In genomic region chrX:70960728-70961127, GRCh38 we compare ENCODE assay signal across 15 cellular contexts. TPM values are rescaled to one million over a fixed set of nuclear protein-coding genes. Genes with fewer than 3 reads are reported as not detected.
A peak's percentile ranks its signal among the peaks of the same experiment; 100 is the strongest.
DNase-seq lines count a peak whose midpoint lies in the region; ATAC-seq and TF ChIP-seq lines count a peak whose summit lies in the region.
"Had no signal": no experiment of that assay in that cellular context is flagged by ENCODE, and none has a peak within 500 bp of the region (broad histone marks: within the 10 kb centered on the region; RNA-seq: fewer than 3 reads in every experiment).

No MANE protein-coding gene starts in this region.

- H3K36me3 ChIP-seq in A673 (ENCODE audit: insufficient read depth, low read length, poor library complexity, severe bottlenecking) = no peaks in the 10 kb centered on the region
- no peaks in the 10 kb centered on the region for H3K36me3 ChIP-seq in PC-3 (ENCODE audit: low read depth, low read length)

- TF ChIP-seq CTCF in A673 (conservative IDR thresholded peaks at IDR 0.05; ENCODE audit: low read depth, low read length) (peak; percentile 49), GM12873 (IDR thresholded peaks at IDR 0.05; ENCODE audit: insufficient read depth, low read depth, low read length, missing control alignments) (peak; percentile 22), PC-3 (conservative IDR thresholded peaks at IDR 0.05; ENCODE audit: low read depth, low read length) (peak; percentile 43), fibroblast of the aortic adventitia (IDR thresholded peaks at IDR 0.05; ENCODE audit: insufficient read depth, low read length) (no peak)

- CTCF ChIA-PET in A673 (lab: Charles Lee) (no interaction called here), PC-3 (lab: Charles Lee) (no interaction called here)

- no peak overlapping the region for H3K27ac ChIP-seq in A673 (ENCODE audit: low read depth, low read length, poor library complexity, severe bottlenecking)
- H3K27ac ChIP-seq in PC-3 (ENCODE audit: low read length) = no peak overlapping the region
- H3K27ac ChIP-seq: coronary artery had no signal

- H3K79me2 ChIP-seq in PC-3 (ENCODE audit: low read length) = no peaks in the 10 kb centered on the region

- no peak for ATAC-seq in PC-3
- no peak for ATAC-seq in GM18868 (IDR thresholded peaks at IDR 0.05; ENCODE audit: unreplicated experiment)

- DNase-seq in A673 (ENCODE audit: low spot score) (peak; percentile 35), PC-3 (peak; percentile 19), fibroblast of the aortic adventitia (ENCODE audit: low read depth) (peak; percentile 4), NCI-H1436 (lab: John Stamatoyannopoulos, UW) (no peak), NK-92 (lab: John Stamatoyannopoulos, UW; ENCODE audit: unreplicated experiment) (no peak), NCI-H187 treated with DMSO at 0.1 percent for 48 hours (lab: John Stamatoyannopoulos, UW) (no peak)
- DNase-seq: activated CD4-positive, CD25-positive, alpha-beta regulatory T cell treated with anti-CD3 and anti-CD28 coated beads, Interleukin-2, amount 50 U/mL, for 72 hours; activated effector memory CD4-positive, alpha-beta T cell treated with anti-CD3 and anti-CD28 coated beads, Interleukin-2, amount 50 U/mL, for 16 hours; CD4-positive, CD25-positive, alpha-beta regulatory T cell; midbrain; Right ventricle myocardium superior had no signal

- no peaks in the 10 kb centered on the region for H3F3A ChIP-seq in PC-3 (ENCODE audit: low read length, unreplicated experiment)

- intact Hi-C loops in A673 (cut with micrococcal nuclease; ENCODE audit: unreplicated experiment) (loop anchor here (5.0 kb wide), 1 partner anchor 193 kb away; no protein-coding TSS in a partner anchor), PC-3 (cut with micrococcal nuclease) (loop anchor here (1.0 kb wide), 1 partner anchor 191 kb away; no protein-coding TSS in a partner anchor)

- H3K4me2 ChIP-seq in PC-3 (ENCODE audit: low read length) = no peak overlapping the region

- H3K27me3 ChIP-seq in A673 (replicated peaks; ENCODE audit: insufficient read depth, low read depth, low read length, poor library complexity) (no peaks in the 10 kb centered on the region), PC-3 (ENCODE audit: low read length) (peaks cover 16% of the 10 kb centered on the region)

- no peaks in the 10 kb centered on the region for H3K9me2 ChIP-seq in PC-3 (replicated peaks; ENCODE audit: low read length)

- no peak overlapping the region for H3K9ac ChIP-seq in PC-3 (ENCODE audit: low read length)

- no peak overlapping the region for H2AFZ ChIP-seq in PC-3 (ENCODE audit: low read length)

- no peaks in the 10 kb centered on the region for H3K9me3 ChIP-seq in A673 (ENCODE audit: low read depth, low read length, poor library complexity, severe bottlenecking)
- no peaks in the 10 kb centered on the region for H3K9me3 ChIP-seq in PC-3 (ENCODE audit: low read length)

- H3K4me3 ChIP-seq in A673 (ENCODE audit: low read depth, low read length, poor library complexity, severe bottlenecking) (no peak overlapping the region), PC-3 (ENCODE audit: low read length) (no peak overlapping the region), fibroblast of the aortic adventitia (ENCODE audit: low read depth, low read length) (no peak overlapping the region)
- H3K4me3 ChIP-seq: coronary artery had no signal

- BruUV-seq in A673 (replicated peaks; lab: Mats Ljungman, UMichigan) (no TSS peak), PC-3 (replicated peaks; lab: Mats Ljungman, UMichigan) (no TSS peak)

- H3K4me1 ChIP-seq in A673 (ENCODE audit: insufficient read depth, low read length, poor library complexity, severe bottlenecking) (no peaks in the 10 kb centered on the region), PC-3 (ENCODE audit: insufficient read depth, low read length) (no peaks in the 10 kb centered on the region)

- POLR2A ChIA-PET in A673 (lab: Charles Lee; ENCODE audit: low non-redundant PET) = no interaction called here
- POLR2A ChIA-PET in PC-3 (lab: Charles Lee; ENCODE audit: unreplicated experiment) = no interaction called here

- no peaks in the 10 kb centered on the region for H4K20me1 ChIP-seq in PC-3 (ENCODE audit: low read length)

RNA-seq across cellular contexts. Expression of gene SLC7A3, which starts 29.8 kb away (rescaled TPM):
- total RNA-seq in A673 (2021) (2.8 and 4.9 TPM in 2 replicates), PC-3 (2014; rRNA removed) (not detected in 2 replicates), fibroblast of the aortic adventitia (ENCODE audit: low replicate concordance) (not detected in 2 replicates)
- total RNA-seq: CD4-positive, CD25-positive, alpha-beta regulatory T cell; Right ventricle myocardium superior had no signal

RNA-seq across cellular contexts. Expression of gene TEX11, which starts 52.2 kb away (rescaled TPM):
- total RNA-seq in A673 (2021) (not detected in 2 replicates), PC-3 (2014; rRNA removed) (not detected in 2 replicates), fibroblast of the aortic adventitia (ENCODE audit: low replicate concordance) (not detected in 2 replicates)
- total RNA-seq: CD4-positive, CD25-positive, alpha-beta regulatory T cell; Right ventricle myocardium superior; urinary bladder had no signal

Comparison
In these comparisons a context has a peak if more than half of its experiments do, and no peak if none do; other contexts are left out.
1. DNase-seq: peak in A673 (single experiment), PC-3 (single experiment) and fibroblast of the aortic adventitia (single experiment); none in NCI-H1436 (single experiment), NK-92 (single experiment) and NCI-H187 treated with DMSO at 0.1 percent for 48 hours (single experiment).